In the genomic region with DNA sequence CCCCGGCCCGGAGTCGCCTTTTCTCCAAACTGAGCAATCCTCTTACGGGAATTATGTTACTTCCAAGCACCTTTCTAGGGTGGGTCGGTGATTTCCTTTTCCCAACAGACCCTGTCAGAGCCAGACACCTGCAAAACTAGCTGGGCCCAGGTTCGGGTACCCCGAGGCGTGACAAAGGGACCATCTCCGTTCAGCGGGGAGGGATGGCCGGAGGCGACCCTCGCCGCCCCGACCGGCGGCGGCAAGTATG, we compare ENCODE assay signal across 9 cellular contexts. TPM values are rescaled to one million over a fixed set of nuclear protein-coding genes. Genes with fewer than 3 reads are reported as not detected.
DNase-seq lines count a peak whose midpoint lies in the region; ATAC-seq lines count a peak whose summit lies in the region.
"Had no signal": no experiment of that assay in that cellular context is flagged by ENCODE, and none has a peak within 500 bp of the region (broad histone marks: within the 10 kb centered on the region; RNA-seq: fewer than 3 reads in every experiment).

No MANE protein-coding gene starts in this region.

- peak overlapping the region; percentile 89 for H3K4me3 Mint-ChIP-seq in T-helper 2 cell treated with Interferon-gamma antibody and Interleukin-4, amounts not matched to agents 5 μg/mL and 100 μg/mL, for 36 hours
- H3K4me3 Mint-ChIP-seq in activated T-cell treated with anti-CD3 and anti-CD28 coated beads, Interleukin-2, amount 50 U/mL, for 72 hours: peak overlapping the region; percentile 86 to 95

- peaks cover 25% of the 10 kb centered on the region for H3K4me1 Mint-ChIP-seq in T-helper 2 cell treated with Interferon-gamma antibody and Interleukin-4, amounts not matched to agents 5 μg/mL and 100 μg/mL, for 36 hours (ENCODE audit: low read depth)
- H3K4me1 Mint-ChIP-seq in activated T-cell treated with anti-CD3 and anti-CD28 coated beads, Interleukin-2, amount 50 U/mL, for 72 hours (ENCODE audit: low read depth): peaks cover 52% of the 10 kb centered on the region

- no peak overlapping the region for H3K27ac ChIP-seq in iPS-18a (ENCODE audit: low read length)
- H3K27ac ChIP-seq in stomach smooth muscle (ENCODE audit: low read length): peak overlapping the region; percentile 64

- no peaks in the 10 kb centered on the region for H3K9me3 Mint-ChIP-seq in T-helper 2 cell treated with Interferon-gamma antibody and Interleukin-4, amounts not matched to agents 5 μg/mL and 100 μg/mL, for 36 hours
- H3K9me3 Mint-ChIP-seq in activated T-cell treated with anti-CD3 and anti-CD28 coated beads, Interleukin-2, amount 50 U/mL, for 72 hours: no peaks in the 10 kb centered on the region

- peaks cover 23% of the 10 kb centered on the region for H3K36me3 Mint-ChIP-seq in T-helper 2 cell treated with Interferon-gamma antibody and Interleukin-4, amounts not matched to agents 5 μg/mL and 100 μg/mL, for 36 hours (ENCODE audit: low read depth)
- H3K36me3 Mint-ChIP-seq in activated T-cell treated with anti-CD3 and anti-CD28 coated beads, Interleukin-2, amount 50 U/mL, for 72 hours (ENCODE audit: insufficient read depth in 2 of 2): peaks cover 2 to 5% of the 10 kb centered on the region in 2 donors

- ATAC-seq in activated T-cell treated with anti-CD3 and anti-CD28 coated beads, Interleukin-2, amount 50 U/mL, for 72 hours (replicated peaks in 1 of 2): no peak
- ATAC-seq in GM18520 (IDR thresholded peaks at IDR 0.05; ENCODE audit: unreplicated experiment): no peak

- H3K4me3 ChIP-seq in iPS-18a (ENCODE audit: low read length) (peak overlapping the region; percentile 82), stomach smooth muscle (ENCODE audit: low read length in 2 of 2) (peak overlapping the region; percentile 67 to 86)

- peak overlapping the region; percentile 87 for H3K27ac Mint-ChIP-seq in T-helper 2 cell treated with Interferon-gamma antibody and Interleukin-4, amounts not matched to agents 5 μg/mL and 100 μg/mL, for 36 hours
- H3K27ac Mint-ChIP-seq in activated T-cell treated with anti-CD3 and anti-CD28 coated beads, Interleukin-2, amount 50 U/mL, for 72 hours: peak overlapping the region; percentile 52

- no peak for DNase-seq in T-helper 2 cell treated with Interferon-gamma antibody and Interleukin-4, amounts not matched to agents 5 μg/mL and 100 μg/mL, for 36 hours (ENCODE audit: low spot score)
- DNase-seq in T-helper 2 cell (no peak), DMS79 treated with DMSO at 0.1 percent for 48 hours (lab: John Stamatoyannopoulos, UW) (no peak), DMS79 (lab: John Stamatoyannopoulos, UW) (no peak)
- DNase-seq in activated T-cell treated with anti-CD3 and anti-CD28 coated beads, Interleukin-2, amount 50 U/mL, for 72 hours: no peak

- H3K9ac ChIP-seq in iPS-18a (ENCODE audit: low read length): peak overlapping the region; percentile 80
- peak overlapping the region; percentile 81 to 94 for H3K9ac ChIP-seq in stomach smooth muscle (ENCODE audit: low read length in 2 of 2)

- no peaks in the 10 kb centered on the region for H3K27me3 Mint-ChIP-seq in T-helper 2 cell treated with Interferon-gamma antibody and Interleukin-4, amounts not matched to agents 5 μg/mL and 100 μg/mL, for 36 hours (ENCODE audit: low read depth)
- no peaks in the 10 kb centered on the region for H3K27me3 Mint-ChIP-seq in activated T-cell treated with anti-CD3 and anti-CD28 coated beads, Interleukin-2, amount 50 U/mL, for 72 hours (ENCODE audit: low read depth)

- peaks cover 22% of the 10 kb centered on the region for H3K36me3 ChIP-seq in iPS-18a (ENCODE audit: control insufficient read depth, low read depth, low read length)
- peaks cover 7 to 8% of the 10 kb centered on the region in 2 donors for H3K36me3 ChIP-seq in stomach smooth muscle (ENCODE audit: control insufficient read depth in 2 of 2, insufficient read depth in 2 of 2, low read length in 2 of 2)

- H3K4me1 ChIP-seq in iPS-18a (ENCODE audit: control insufficient read depth, low read depth, low read length): peaks cover 4% of the 10 kb centered on the region
- H3K4me1 ChIP-seq in stomach smooth muscle (ENCODE audit: control insufficient read depth, insufficient read depth, low read length): peaks cover 12% of the 10 kb centered on the region

- H3K27me3 ChIP-seq in iPS-18a (ENCODE audit: control insufficient read depth, insufficient read depth, low read length) (no peaks in the 10 kb centered on the region), stomach smooth muscle (ENCODE audit: control insufficient read depth in 1 of 2, insufficient read depth in 2 of 2, low read length in 2 of 2) (no peaks in the 10 kb centered on the region)

- no peaks in the 10 kb centered on the region for H3K9me3 ChIP-seq in iPS-18a (ENCODE audit: control insufficient read depth, low read depth, low read length)
- H3K9me3 ChIP-seq in stomach smooth muscle (ENCODE audit: control insufficient read depth in 2 of 2, low read length in 2 of 2): no peaks in the 10 kb centered on the region

RNA-seq across cellular contexts. Expression of a gene that starts 0.4 kb away (rescaled TPM):
- total RNA-seq in activated T-cell treated with anti-CD3 and anti-CD28 coated beads, Interleukin-2, amount 50 U/mL, for 72 hours: 100 to 1,000 TPM; 274 to 290 TPM

RNA-seq across cellular contexts. Expression of a gene that starts 51.0 kb away (rescaled TPM):
- under 1 TPM in 1 of 2 donors, not detected in 1; 0.02 TPM for total RNA-seq in activated T-cell treated with anti-CD3 and anti-CD28 coated beads, Interleukin-2, amount 50 U/mL, for 72 hours
- total RNA-seq: T-helper 2 cell treated with Interferon-gamma antibody and Interleukin-4, amounts not matched to agents 100 ng/mL and 5 ng/mL, for 36 hours had no signal
